ENCODE assay signal across 8 cellular contexts in genomic region chr16:11797957-11798299, GRCh38. TPM values are rescaled to one million over a fixed set of nuclear protein-coding genes. Genes with fewer than 3 reads are reported as not detected.
A peak's percentile ranks its signal among the peaks of the same experiment; 100 is the strongest.
DNase-seq lines count a peak whose midpoint lies in the region; ATAC-seq and TF ChIP-seq lines count a peak whose summit lies in the region.

No MANE protein-coding gene starts in this region.

- DNase-seq in NCI-H146 treated with DMSO at 0.1 percent for 48 hours (lab: John Stamatoyannopoulos, UW; ENCODE audit: unreplicated experiment) (peak; percentile 21), lower lobe of right lung (no peak), tibial nerve (ENCODE audit: low spot score in 2 of 2) (no peak), GM19240 (ENCODE audit: insufficient read length, low spot score) (no peak), islet precursor cell (no peak)
- DNase-seq in central memory CD8-positive, alpha-beta T cell (ENCODE audit: low spot score in 2 of 2), result no peak

- H3K27ac Mint-ChIP-seq in central memory CD8-positive, alpha-beta T cell (ENCODE audit: low read depth), result peak overlapping the region; percentile 91

- H3K4me3 ChIP-seq in lower lobe of right lung, result peak overlapping the region; percentile 87
- H3K4me3 ChIP-seq in tibial nerve, result peak overlapping the region; percentile 61 to 99 (median 88)

- TF ChIP-seq CTCF in lower lobe of right lung (IDR thresholded peaks at IDR 0.05) (no peak), tibial nerve (IDR thresholded peaks at IDR 0.05) (no peak)

- H3K9me3 Mint-ChIP-seq in central memory CD8-positive, alpha-beta T cell, result no peaks in the 10 kb centered on the region

- H3K4me1 Mint-ChIP-seq in central memory CD8-positive, alpha-beta T cell, result peaks cover 55% of the 10 kb centered on the region

- H3K27ac ChIP-seq in lower lobe of right lung, result peak overlapping the region; percentile 99
- H3K27ac ChIP-seq in tibial nerve, result peak overlapping the region; percentile 95 to 100 (median 98)

- H3K4me3 Mint-ChIP-seq in central memory CD8-positive, alpha-beta T cell, result peak overlapping the region; percentile 88

- ATAC-seq in GM18520 (IDR thresholded peaks at IDR 0.05; ENCODE audit: unreplicated experiment) (peak; percentile 3), lower lobe of right lung (peak; percentile 3 to 13), GM19328 (IDR thresholded peaks at IDR 0.05; ENCODE audit: unreplicated experiment) (no peak)
- peak; percentile 2 for ATAC-seq in central memory CD8-positive, alpha-beta T cell (replicated peaks; ENCODE audit: extremely low read depth, poor library complexity, severe bottlenecking)

- no peaks in the 10 kb centered on the region for H3K36me3 ChIP-seq in lower lobe of right lung
- peaks cover 0 to 5% (median 0%) of the 10 kb centered on the region in 3 donors for H3K36me3 ChIP-seq in tibial nerve

- peaks cover 16% of the 10 kb centered on the region for H3K36me3 Mint-ChIP-seq in central memory CD8-positive, alpha-beta T cell (ENCODE audit: insufficient read depth)

- H3K4me1 ChIP-seq in lower lobe of right lung, result peaks cover 56% of the 10 kb centered on the region
- H3K4me1 ChIP-seq in tibial nerve, result peaks cover 3 to 58% (median 33%) of the 10 kb centered on the region in 4 donors

- WGBS in tibial nerve, 2 donors, result 6 to 7% methylated on average over 7 of the region's 7 CpGs

- H3K27me3 Mint-ChIP-seq in central memory CD8-positive, alpha-beta T cell, result no peaks in the 10 kb centered on the region

- no peaks in the 10 kb centered on the region for H3K27me3 ChIP-seq in lower lobe of right lung (ENCODE audit: low read depth)
- no peaks in the 10 kb centered on the region for H3K27me3 ChIP-seq in tibial nerve

- no peak for TF ChIP-seq EP300 in tibial nerve (IDR thresholded peaks at IDR 0.05)

- H3K9me3 ChIP-seq in lower lobe of right lung, result no peaks in the 10 kb centered on the region
- no peaks in the 10 kb centered on the region for H3K9me3 ChIP-seq in tibial nerve

- no peak for TF ChIP-seq POLR2A in tibial nerve (IDR thresholded peaks at IDR 0.05)

- intact Hi-C loops in lower lobe of right lung (cut with DNase I), result no loop called here

RNA-seq across cellular contexts. Expression of gene ZC3H7A, which starts 0.9 kb away (rescaled TPM):
- total RNA-seq in lower lobe of right lung (66.3 TPM), tibial nerve (10 to 100 TPM; 59.2 to 86.7 (median 76.2) TPM)

RNA-seq across cellular contexts. Expression of gene RSL1D1, which starts 53.4 kb away (rescaled TPM):
- total RNA-seq in lower lobe of right lung (133 TPM), tibial nerve (100 to 1,000 TPM in 3 of 4 donors, 10 to 100 TPM in 1; 67.3 to 107 (median 103) TPM)

RNA-seq across cellular contexts. Expression of gene TXNDC11, which starts 55.3 kb away (rescaled TPM):
- total RNA-seq in lower lobe of right lung (88.2 TPM), tibial nerve (10 to 100 TPM; 45.7 to 67.2 (median 51.4) TPM)
